In genomic region chr10:3393958-3394357, GRCh38 we compare ENCODE assay signal across 21 cellular contexts.
"Had no signal": no experiment of that assay in that cellular context is flagged by ENCODE, and none has a peak within 500 bp of the region (broad histone marks: within the 10 kb centered on the region; RNA-seq: fewer than 3 reads in every experiment).

No MANE protein-coding gene starts in this region.

- H3K9me3 Mint-ChIP-seq: natural killer cell; stimulated activated naive CD8-positive, alpha-beta T cell treated with anti-CD3 and anti-CD28 coated beads, Interleukin-15, Interleukin-2, amounts not matched to agents 100 ng/mL and 50 ng/mL, for 24 hours; T-helper 2 cell treated with Interferon-gamma antibody and Interleukin-4, amounts not matched to agents 5 μg/mL and 100 μg/mL, for 36 hours had no signal

- H3K4me3 ChIP-seq: gastrocnemius medialis, heart left ventricle, left lung, lung, thyroid gland had no signal

- H3K27ac Mint-ChIP-seq: activated CD8-positive, alpha-beta T cell treated with anti-CD3 and anti-CD28 coated beads, Interleukin-2, amount 10 ng/mL, durations not matched to agents 7 days and 5 days; brain; natural killer cell; stimulated activated naive CD8-positive, alpha-beta T cell treated with anti-CD3 and anti-CD28 coated beads, Interleukin-15, Interleukin-2, amounts not matched to agents 100 ng/mL and 50 ng/mL, for 24 hours; T-cell; T-helper 2 cell treated with Interferon-gamma antibody and Interleukin-4, amounts not matched to agents 5 μg/mL and 100 μg/mL, for 36 hours had no signal

- H3K27me3 ChIP-seq: left lung, thyroid gland had no signal

- H3K36me3 Mint-ChIP-seq: brain, natural killer cell, T-cell had no signal

- ATAC-seq: activated CD8-positive, alpha-beta T cell treated with anti-CD3 and anti-CD28 coated beads, Interleukin-2, amount 10 ng/mL, durations not matched to agents 7 days and 5 days; activated naive CD4-positive, alpha-beta T cell treated with anti-CD3 and anti-CD28 coated beads, Interleukin-2, amount 50 U/mL, for 72 hours; gastrocnemius medialis; heart left ventricle; left lung; natural killer cell; T-cell had no signal

- H3K36me3 ChIP-seq: gastrocnemius medialis, heart left ventricle, left lung, thyroid gland, WERI-Rb-1 had no signal

- H3K27ac ChIP-seq: gastrocnemius medialis, left lung, thyroid gland, WERI-Rb-1 had no signal

- H3K4me1 ChIP-seq: gastrocnemius medialis, left lung had no signal

- DNase-seq: activated CD4-positive, alpha-beta T cell treated with anti-CD3 and anti-CD28 coated beads for 1 hour; activated CD4-positive, alpha-beta T cell treated with anti-CD3 and anti-CD28 coated beads, Interleukin-2, amount 50 U/mL, for 1 hour; activated CD8-positive, alpha-beta T cell treated with anti-CD3 and anti-CD28 coated beads, Interleukin-2, amount 10 ng/mL, durations not matched to agents 7 days and 5 days; amygdala; effector CD4-positive, alpha-beta T cell; erythroblast; gastrocnemius medialis; heart left ventricle; kidney; left lung; natural killer cell; stimulated activated CD4-positive, alpha-beta T cell treated with anti-CD3 and anti-CD28 coated beads, Interleukin-4, amount 100 ng/mL, for 4 hours; substantia nigra; T-cell; thyroid gland; WERI-Rb-1 had no signal

- H3K9me3 ChIP-seq: thyroid gland had no signal

- H3K4me3 Mint-ChIP-seq: activated CD8-positive, alpha-beta T cell treated with anti-CD3 and anti-CD28 coated beads, Interleukin-2, amount 10 ng/mL, durations not matched to agents 7 days and 5 days; brain; natural killer cell; stimulated activated naive CD8-positive, alpha-beta T cell treated with anti-CD3 and anti-CD28 coated beads, Interleukin-15, Interleukin-2, amounts not matched to agents 100 ng/mL and 50 ng/mL, for 24 hours; T-cell; T-helper 2 cell treated with Interferon-gamma antibody and Interleukin-4, amounts not matched to agents 5 μg/mL and 100 μg/mL, for 36 hours had no signal
